Comparison of ENCODE assay signal across 1 cellular context in genomic region chr1:193104496-193104905, GRCh38.
TF ChIP-seq lines count a peak whose summit lies in the region.

No MANE protein-coding gene starts in this region.

TF ChIP-seq in H1, 55 proteins besides CTCF, POLR2A, EP300 and RAD21:
- TF ChIP-seq RBBP5 (IDR thresholded peaks at IDR 0.05; ENCODE audit: borderline replicate concordance, low read depth, low read length) (0 out of 2 replicates have a peak, but pooled peaks have one; percentile 82), ASH2L (IDR thresholded peaks at IDR 0.05; ENCODE audit: low read length) (peak; percentile 2), SIN3A (conservative IDR thresholded peaks at IDR 0.05 in 1 of 2, IDR thresholded peaks at IDR 0.05 in 1 of 2; ENCODE audit: low read depth in 1 of 2, low read length in 2 of 2) (0 out of 4 replicates have a peak, but pooled peaks of 1 of the 2 experiments have one; percentile 82), SUZ12 (IDR thresholded peaks at IDR 0.05; ENCODE audit: low read length) (peak; percentile 36; the same call in 1 of the 2 replicates), KDM5A (IDR thresholded peaks at IDR 0.05; ENCODE audit: low read length) (no peak)
